In genomic region chr6:105896821-105897095, GRCh38 we compare ENCODE assay signal across 1 cellular context.
TF ChIP-seq lines count a peak whose summit lies in the region.

No MANE protein-coding gene starts in this region.

TF ChIP-seq in HepG2, 621 proteins besides CTCF, POLR2A, EP300 and RAD21:
- peak; percentile 23; the same call in 1 of the 2 replicates for TF ChIP-seq JUNB (CRISPR knock-in tag; IDR thresholded peaks at IDR 0.05; ENCODE audit: borderline replicate concordance)
- TF ChIP-seq ZNF841 (CRISPR knock-in tag; IDR thresholded peaks at IDR 0.05; ENCODE audit: borderline replicate concordance) = no peak
- no peak for TF ChIP-seq EEA1 (CRISPR knock-in tag; IDR thresholded peaks at IDR 0.05; ENCODE audit: borderline replicate concordance)
- TF ChIP-seq SOX13 (IDR thresholded peaks at IDR 0.05) = no peak
- peak in 1 of 2 experiments; percentile 21; a peak in 1 of 4 replicates for TF ChIP-seq SOX13 (CRISPR knock-in tag; conservative IDR thresholded peaks at IDR 0.05 in 1 of 2, IDR thresholded peaks at IDR 0.05 in 1 of 2)
- TF ChIP-seq FOSL2 (CRISPR knock-in tag; IDR thresholded peaks at IDR 0.05) = peak; percentile 45; the same call in 1 of the 2 replicates
